ENCODE assay signal across 2 cellular contexts in the genomic region with DNA sequence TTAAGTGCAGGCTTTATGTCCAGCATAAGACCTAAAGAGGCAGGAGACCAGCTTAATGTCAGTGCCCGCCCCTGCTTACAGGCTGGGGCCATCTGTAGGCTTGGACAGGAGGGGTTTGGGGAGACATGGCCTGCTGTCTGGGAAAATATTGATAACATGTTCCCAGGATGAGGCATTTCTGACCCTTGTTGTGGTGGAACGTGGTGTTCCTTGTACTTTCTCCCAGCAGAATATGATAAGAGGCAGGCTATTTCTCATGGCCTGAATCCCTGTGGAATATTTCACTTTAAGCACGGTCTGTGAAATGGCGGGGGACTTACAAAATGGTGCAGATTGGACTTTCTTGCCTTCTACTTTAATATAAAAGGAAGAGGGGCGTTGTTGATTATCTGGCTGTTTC.
TF ChIP-seq lines count a peak whose summit lies in the region.

No MANE protein-coding gene starts in this region.

TF ChIP-seq in liver, 16 proteins besides CTCF, POLR2A, EP300 and RAD21:
- peak; percentile 58 for TF ChIP-seq SP1 (IDR thresholded peaks at IDR 0.05)
- TF ChIP-seq, protein P1, sequence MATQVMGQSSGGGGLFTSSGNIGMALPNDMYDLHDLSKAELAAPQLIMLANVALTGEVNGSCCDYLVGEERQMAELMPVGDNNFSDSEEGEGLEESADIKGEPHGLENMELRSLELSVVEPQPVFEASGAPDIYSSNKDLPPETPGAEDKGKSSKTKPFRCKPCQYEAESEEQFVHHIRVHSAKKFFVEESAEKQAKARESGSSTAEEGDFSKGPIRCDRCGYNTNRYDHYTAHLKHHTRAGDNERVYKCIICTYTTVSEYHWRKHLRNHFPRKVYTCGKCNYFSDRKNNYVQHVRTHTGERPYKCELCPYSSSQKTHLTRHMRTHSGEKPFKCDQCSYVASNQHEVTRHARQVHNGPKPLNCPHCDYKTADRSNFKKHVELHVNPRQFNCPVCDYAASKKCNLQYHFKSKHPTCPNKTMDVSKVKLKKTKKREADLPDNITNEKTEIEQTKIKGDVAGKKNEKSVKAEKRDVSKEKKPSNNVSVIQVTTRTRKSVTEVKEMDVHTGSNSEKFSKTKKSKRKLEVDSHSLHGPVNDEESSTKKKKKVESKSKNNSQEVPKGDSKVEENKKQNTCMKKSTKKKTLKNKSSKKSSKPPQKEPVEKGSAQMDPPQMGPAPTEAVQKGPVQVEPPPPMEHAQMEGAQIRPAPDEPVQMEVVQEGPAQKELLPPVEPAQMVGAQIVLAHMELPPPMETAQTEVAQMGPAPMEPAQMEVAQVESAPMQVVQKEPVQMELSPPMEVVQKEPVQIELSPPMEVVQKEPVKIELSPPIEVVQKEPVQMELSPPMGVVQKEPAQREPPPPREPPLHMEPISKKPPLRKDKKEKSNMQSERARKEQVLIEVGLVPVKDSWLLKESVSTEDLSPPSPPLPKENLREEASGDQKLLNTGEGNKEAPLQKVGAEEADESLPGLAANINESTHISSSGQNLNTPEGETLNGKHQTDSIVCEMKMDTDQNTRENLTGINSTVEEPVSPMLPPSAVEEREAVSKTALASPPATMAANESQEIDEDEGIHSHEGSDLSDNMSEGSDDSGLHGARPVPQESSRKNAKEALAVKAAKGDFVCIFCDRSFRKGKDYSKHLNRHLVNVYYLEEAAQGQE (IDR thresholded peaks at IDR 0.05): no peak
- TF ChIP-seq RXRA (IDR thresholded peaks at IDR 0.05): peak; percentile 16 to 44
- no peak for TF ChIP-seq EGR1 (IDR thresholded peaks at IDR 0.05; ENCODE audit: low read depth in 2 of 2)
- TF ChIP-seq JUND (IDR thresholded peaks at IDR 0.05): no peak
- TF ChIP-seq NR2F2 (IDR thresholded peaks at IDR 0.05): peak; percentile 92
- TF ChIP-seq, protein P2, sequence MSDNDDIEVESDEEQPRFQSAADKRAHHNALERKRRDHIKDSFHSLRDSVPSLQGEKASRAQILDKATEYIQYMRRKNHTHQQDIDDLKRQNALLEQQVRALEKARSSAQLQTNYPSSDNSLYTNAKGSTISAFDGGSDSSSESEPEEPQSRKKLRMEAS (IDR thresholded peaks at IDR 0.05): no peak
- TF ChIP-seq YY1 (IDR thresholded peaks at IDR 0.05): peak; percentile 61

TF ChIP-seq in HepG2, 621 proteins besides CTCF, POLR2A, EP300 and RAD21:
- TF ChIP-seq IKZF1 (IDR thresholded peaks at IDR 0.05) (no peak), ZIK1 (CRISPR knock-in tag; IDR thresholded peaks at IDR 0.05; ENCODE audit: borderline replicate concordance, low read depth) (no peak), ZKSCAN5 (CRISPR knock-in tag; IDR thresholded peaks at IDR 0.05) (no peak), TRIM24 (CRISPR knock-in tag; IDR thresholded peaks at IDR 0.05) (no peak), ARNT (IDR thresholded peaks at IDR 0.05) (no peak), ZNF670 (CRISPR knock-in tag; IDR thresholded peaks at IDR 0.05; ENCODE audit: borderline replicate concordance) (no peak), ZNF317 (CRISPR knock-in tag; IDR thresholded peaks at IDR 0.05) (no peak), SOX6 (IDR thresholded peaks at IDR 0.05) (no peak), SOX6 (CRISPR knock-in tag; IDR thresholded peaks at IDR 0.05) (no peak), TGIF2 (CRISPR knock-in tag; IDR thresholded peaks at IDR 0.05) (no peak), NFRKB (IDR thresholded peaks at IDR 0.05) (no peak)
- TF ChIP-seq, protein P3, sequence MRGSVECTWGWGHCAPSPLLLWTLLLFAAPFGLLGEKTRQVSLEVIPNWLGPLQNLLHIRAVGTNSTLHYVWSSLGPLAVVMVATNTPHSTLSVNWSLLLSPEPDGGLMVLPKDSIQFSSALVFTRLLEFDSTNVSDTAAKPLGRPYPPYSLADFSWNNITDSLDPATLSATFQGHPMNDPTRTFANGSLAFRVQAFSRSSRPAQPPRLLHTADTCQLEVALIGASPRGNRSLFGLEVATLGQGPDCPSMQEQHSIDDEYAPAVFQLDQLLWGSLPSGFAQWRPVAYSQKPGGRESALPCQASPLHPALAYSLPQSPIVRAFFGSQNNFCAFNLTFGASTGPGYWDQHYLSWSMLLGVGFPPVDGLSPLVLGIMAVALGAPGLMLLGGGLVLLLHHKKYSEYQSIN (CRISPR knock-in tag; IDR thresholded peaks at IDR 0.05; ENCODE audit: borderline replicate concordance): no peak
- TF ChIP-seq, protein P4, sequence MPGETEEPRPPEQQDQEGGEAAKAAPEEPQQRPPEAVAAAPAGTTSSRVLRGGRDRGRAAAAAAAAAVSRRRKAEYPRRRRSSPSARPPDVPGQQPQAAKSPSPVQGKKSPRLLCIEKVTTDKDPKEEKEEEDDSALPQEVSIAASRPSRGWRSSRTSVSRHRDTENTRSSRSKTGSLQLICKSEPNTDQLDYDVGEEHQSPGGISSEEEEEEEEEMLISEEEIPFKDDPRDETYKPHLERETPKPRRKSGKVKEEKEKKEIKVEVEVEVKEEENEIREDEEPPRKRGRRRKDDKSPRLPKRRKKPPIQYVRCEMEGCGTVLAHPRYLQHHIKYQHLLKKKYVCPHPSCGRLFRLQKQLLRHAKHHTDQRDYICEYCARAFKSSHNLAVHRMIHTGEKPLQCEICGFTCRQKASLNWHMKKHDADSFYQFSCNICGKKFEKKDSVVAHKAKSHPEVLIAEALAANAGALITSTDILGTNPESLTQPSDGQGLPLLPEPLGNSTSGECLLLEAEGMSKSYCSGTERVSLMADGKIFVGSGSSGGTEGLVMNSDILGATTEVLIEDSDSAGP (CRISPR knock-in tag; IDR thresholded peaks at IDR 0.05; ENCODE audit: borderline replicate concordance): no peak
- TF ChIP-seq, protein P5, sequence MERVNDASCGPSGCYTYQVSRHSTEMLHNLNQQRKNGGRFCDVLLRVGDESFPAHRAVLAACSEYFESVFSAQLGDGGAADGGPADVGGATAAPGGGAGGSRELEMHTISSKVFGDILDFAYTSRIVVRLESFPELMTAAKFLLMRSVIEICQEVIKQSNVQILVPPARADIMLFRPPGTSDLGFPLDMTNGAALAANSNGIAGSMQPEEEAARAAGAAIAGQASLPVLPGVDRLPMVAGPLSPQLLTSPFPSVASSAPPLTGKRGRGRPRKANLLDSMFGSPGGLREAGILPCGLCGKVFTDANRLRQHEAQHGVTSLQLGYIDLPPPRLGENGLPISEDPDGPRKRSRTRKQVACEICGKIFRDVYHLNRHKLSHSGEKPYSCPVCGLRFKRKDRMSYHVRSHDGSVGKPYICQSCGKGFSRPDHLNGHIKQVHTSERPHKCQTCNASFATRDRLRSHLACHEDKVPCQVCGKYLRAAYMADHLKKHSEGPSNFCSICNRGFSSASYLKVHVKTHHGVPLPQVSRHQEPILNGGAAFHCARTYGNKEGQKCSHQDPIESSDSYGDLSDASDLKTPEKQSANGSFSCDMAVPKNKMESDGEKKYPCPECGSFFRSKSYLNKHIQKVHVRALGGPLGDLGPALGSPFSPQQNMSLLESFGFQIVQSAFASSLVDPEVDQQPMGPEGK (CRISPR knock-in tag; IDR thresholded peaks at IDR 0.05): no peak
- TF ChIP-seq, protein P6, sequence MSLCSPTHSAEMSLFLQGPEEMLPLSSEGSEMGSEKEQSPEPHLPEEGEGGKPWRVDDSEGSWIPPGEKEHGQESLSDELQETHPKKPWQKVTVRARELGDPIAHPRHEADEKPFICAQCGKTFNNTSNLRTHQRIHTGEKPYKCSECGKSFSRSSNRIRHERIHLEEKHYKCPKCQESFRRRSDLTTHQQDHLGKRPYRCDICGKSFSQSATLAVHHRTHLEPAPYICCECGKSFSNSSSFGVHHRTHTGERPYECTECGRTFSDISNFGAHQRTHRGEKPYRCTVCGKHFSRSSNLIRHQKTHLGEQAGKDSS (CRISPR knock-in tag; IDR thresholded peaks at IDR 0.05; ENCODE audit: borderline replicate concordance, low read depth): no peak
